Comparison of ENCODE assay signal across 19 cellular contexts in the genomic region with DNA sequence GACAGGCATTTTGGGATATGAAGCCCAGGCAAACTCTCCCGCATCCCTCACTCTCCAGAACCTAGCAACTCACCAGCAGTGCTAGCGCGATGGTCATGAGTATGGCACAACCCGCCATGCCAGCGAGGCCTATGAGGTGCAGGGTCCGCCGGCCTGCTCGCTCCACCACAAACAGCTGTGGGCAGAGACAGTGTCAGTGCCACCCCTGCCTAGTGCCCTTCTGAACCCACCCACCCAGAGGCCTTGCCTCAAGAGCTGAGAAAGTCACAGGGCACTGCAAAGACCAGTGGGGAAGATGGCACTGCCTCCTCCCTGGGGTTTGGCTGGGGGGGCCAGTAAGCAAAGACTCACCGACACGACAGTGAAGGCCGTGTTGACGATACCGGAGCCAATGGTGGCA. TPM values are rescaled to one million over a fixed set of nuclear protein-coding genes. Genes with fewer than 3 reads are reported as not detected.
DNase-seq lines count a peak whose midpoint lies in the region; ATAC-seq and TF ChIP-seq lines count a peak whose summit lies in the region.
"Had no signal": no experiment of that assay in that cellular context is flagged by ENCODE, and none has a peak within 500 bp of the region (broad histone marks: within the 10 kb centered on the region; RNA-seq: fewer than 3 reads in every experiment).

No MANE protein-coding gene starts in this region.

- no peaks in the 10 kb centered on the region for H3K27me3 ChIP-seq in right atrium auricular region
- H3K27me3 ChIP-seq in heart left ventricle = no peaks in the 10 kb centered on the region
- no peaks in the 10 kb centered on the region for H3K27me3 ChIP-seq in upper lobe of right lung
- H3K27me3 ChIP-seq: brain microvascular endothelial cell, dorsolateral prefrontal cortex had no signal

- peaks cover 91% of the 10 kb centered on the region for H3K4me1 Mint-ChIP-seq in activated CD4-positive, alpha-beta memory T cell treated with anti-CD3 and anti-CD28 coated beads, Interleukin-2, amount 10 ng/mL, durations not matched to agents 7 days and 5 days

- POLR2A ChIA-PET in activated CD4-positive, alpha-beta memory T cell treated with anti-CD3 and anti-CD28 coated beads, Interleukin-2, amount 10 ng/mL, durations not matched to agents 7 days and 5 days (lab: Charles Lee) = interaction anchor here (1.9 kb wide), 1 partner anchor 21 kb away, joined by 9 read pairs; no protein-coding TSS in a partner anchor

- H3K36me3 ChIP-seq in right atrium auricular region (peaks cover 7% of the 10 kb centered on the region), heart left ventricle (peaks cover 0 to 46% (median 39%) of the 10 kb centered on the region in 9 donors), upper lobe of right lung (peaks cover 9% of the 10 kb centered on the region)

- peaks cover 79% of the 10 kb centered on the region for H3K36me3 Mint-ChIP-seq in activated CD4-positive, alpha-beta memory T cell treated with anti-CD3 and anti-CD28 coated beads, Interleukin-2, amount 10 ng/mL, durations not matched to agents 7 days and 5 days (ENCODE audit: low read depth)

- peaks cover 0 to 13% of the 10 kb centered on the region in 2 donors for H3K4me1 ChIP-seq in right atrium auricular region
- H3K4me1 ChIP-seq in heart left ventricle = peaks cover 0 to 41% (median 6%) of the 10 kb centered on the region in 12 donors
- peaks cover 29% of the 10 kb centered on the region for H3K4me1 ChIP-seq in upper lobe of right lung

- peak overlapping the region; percentile 80 for H3K27ac Mint-ChIP-seq in activated CD4-positive, alpha-beta memory T cell treated with anti-CD3 and anti-CD28 coated beads, Interleukin-2, amount 10 ng/mL, durations not matched to agents 7 days and 5 days

- ATAC-seq in heart left ventricle (no peak), upper lobe of right lung (no peak), HG02642 (IDR thresholded peaks at IDR 0.05; ENCODE audit: poor library complexity, unreplicated experiment) (no peak)
- ATAC-seq: mucosa of descending colon had no signal

- H3K4me3 Mint-ChIP-seq in activated CD4-positive, alpha-beta memory T cell treated with anti-CD3 and anti-CD28 coated beads, Interleukin-2, amount 10 ng/mL, durations not matched to agents 7 days and 5 days = peak overlapping the region; percentile 19

- 90 to 97% (median 93%) methylated on average over 5 to 13 of the region's 13 CpGs for WGBS in heart left ventricle, 4 donors

- CTCF ChIA-PET in activated CD4-positive, alpha-beta memory T cell treated with anti-CD3 and anti-CD28 coated beads, Interleukin-2, amount 10 ng/mL, durations not matched to agents 7 days and 5 days (lab: Charles Lee) = no interaction called here

- TF ChIP-seq CTCF in right atrium auricular region (IDR thresholded peaks at IDR 0.05) (no peak), heart left ventricle (IDR thresholded peaks at IDR 0.05) (no peak), upper lobe of right lung (IDR thresholded peaks at IDR 0.05) (no peak)

- H3K27ac ChIP-seq in right atrium auricular region (no peak overlapping the region), heart left ventricle (no peak overlapping the region), upper lobe of right lung (no peak overlapping the region)
- H3K27ac ChIP-seq: brain microvascular endothelial cell, KMS-11 had no signal

- no peaks in the 10 kb centered on the region for H3K9me3 Mint-ChIP-seq in activated CD4-positive, alpha-beta memory T cell treated with anti-CD3 and anti-CD28 coated beads, Interleukin-2, amount 10 ng/mL, durations not matched to agents 7 days and 5 days

- H3K27me3 Mint-ChIP-seq in activated CD4-positive, alpha-beta memory T cell treated with anti-CD3 and anti-CD28 coated beads, Interleukin-2, amount 10 ng/mL, durations not matched to agents 7 days and 5 days = no peaks in the 10 kb centered on the region

- TF ChIP-seq POLR2A in heart left ventricle (IDR thresholded peaks at IDR 0.05) = no peak

- intact Hi-C loops in heart left ventricle (cut with DNase I) = loop anchor here in 2 of 10 donors (2.0 to 10.0 kb wide), 4 partner anchors 24 to 456 kb away; partner anchors contain the start of genes MED8 (in 1 of the 2), SZT2 (in 1 of the 2) and YBX1 (in 1 of the 2)
- intact Hi-C loops in upper lobe of right lung (cut with DNase I) = no loop called here

- DNase-seq in right atrium auricular region (ENCODE audit: low spot score) (peak; percentile 47), heart left ventricle (no peak), mesenteric fat pad (ENCODE audit: low spot score) (peak; percentile 78), upper lobe of right lung (peak; percentile 46)
- no peak for DNase-seq in activated CD4-positive, alpha-beta memory T cell treated with anti-CD3 and anti-CD28 coated beads, Interleukin-2, amount 10 ng/mL, durations not matched to agents 7 days and 5 days
- no peak for DNase-seq in effector CD4-positive, alpha-beta T cell
- DNase-seq in stimulated activated naive CD4-positive, alpha-beta T cell (lab: John Stamatoyannopoulos, UW) = no peak
- DNase-seq: activated CD4-positive, alpha-beta T cell treated with anti-CD3 and anti-CD28 coated beads, Interleukin-2, amount 50 U/mL, for 4 hours; activated gamma-delta T cell treated with Interleukin-2 at 50 U/mL for 16 hours; brain microvascular endothelial cell; NCI-H1092 treated with DMSO at 0.1 percent for 48 hours; NCI-H2171 treated with DMSO at 0.1 percent for 48 hours; SHP77; stimulated activated CD4-positive, alpha-beta T cell treated with anti-CD3 and anti-CD28 coated beads, Interleukin-12 subunit alpha, Interleukin-12 subunit beta, amount 100 ng/mL, for 4 hours; T1000 had no signal

- H3K4me3 ChIP-seq in right atrium auricular region (no peak overlapping the region), heart left ventricle (no peak overlapping the region), upper lobe of right lung (no peak overlapping the region)
- H3K4me3 ChIP-seq: dorsolateral prefrontal cortex, mucosa of descending colon had no signal

- no peaks in the 10 kb centered on the region for H3K9me3 ChIP-seq in right atrium auricular region
- no peaks in the 10 kb centered on the region for H3K9me3 ChIP-seq in heart left ventricle
- no peaks in the 10 kb centered on the region for H3K9me3 ChIP-seq in upper lobe of right lung
- H3K9me3 ChIP-seq: mucosa of descending colon had no signal

RNA-seq across cellular contexts. Expression of gene SLC2A1, which starts 29.8 kb away (rescaled TPM):
- 10 to 100 TPM; 25.0 to 51.5 TPM for total RNA-seq in right atrium auricular region
- 10 to 100 TPM; 19.0 to 88.1 (median 29.9) TPM for total RNA-seq in heart left ventricle
- polyA plus RNA-seq in heart left ventricle = 100 to 1,000 TPM in 1 of 2 donors, 10 to 100 TPM in 1; 10.6 to 196 TPM
- 100 to 1,000 TPM; 153 TPM for total RNA-seq in activated CD4-positive, alpha-beta memory T cell treated with anti-CD3 and anti-CD28 coated beads, Interleukin-2, amount 10 ng/mL, durations not matched to agents 7 days and 5 days
- total RNA-seq in mesenteric fat pad = 16.3 TPM
- 12.9 TPM for total RNA-seq in upper lobe of right lung

Comparison
In these comparisons a context has a peak if more than half of its experiments do, and no peak if none do; other contexts are left out.
1. DNase-seq: peak in right atrium auricular region (single experiment), mesenteric fat pad (single experiment) and upper lobe of right lung (single experiment); none in heart left ventricle (0 of 5), activated CD4-positive, alpha-beta memory T cell treated with anti-CD3 and anti-CD28 coated beads, Interleukin-2, amount 10 ng/mL, durations not matched to agents 7 days and 5 days (single experiment), effector CD4-positive, alpha-beta T cell (single experiment) and stimulated activated naive CD4-positive, alpha-beta T cell (0 of 6).